ENCODE assay signal across 1 cellular context in genomic region chr20:45359406-45360148, GRCh38.
TF ChIP-seq lines count a peak whose summit lies in the region.

No MANE protein-coding gene starts in this region.

TF ChIP-seq in HepG2, 621 proteins besides CTCF, POLR2A, EP300 and RAD21 (continued from another document and continues in another):
- TF ChIP-seq ZFY (CRISPR knock-in tag; IDR thresholded peaks at IDR 0.05) (0 out of 2 replicates have a peak, but pooled peaks have one; percentile 33), MLXIP (CRISPR knock-in tag; IDR thresholded peaks at IDR 0.05; ENCODE audit: borderline replicate concordance) (no peak), ZNF772 (CRISPR knock-in tag; IDR thresholded peaks at IDR 0.05) (no peak), SSRP1 (CRISPR knock-in tag; IDR thresholded peaks at IDR 0.05) (no peak), TSC22D2 (CRISPR knock-in tag; IDR thresholded peaks at IDR 0.05; ENCODE audit: borderline replicate concordance) (0 out of 2 replicates have a peak, but pooled peaks have one; percentile 26), SAP130 (CRISPR knock-in tag; IDR thresholded peaks at IDR 0.05; ENCODE audit: low read depth) (peak; percentile 63; the same call in 1 of the 2 replicates), CEBPZ (IDR thresholded peaks at IDR 0.05; ENCODE audit: low read length) (no peak), ZNF749 (CRISPR knock-in tag; IDR thresholded peaks at IDR 0.05; ENCODE audit: borderline replicate concordance) (no peak), KMT2A (CRISPR knock-in tag; IDR thresholded peaks at IDR 0.05) (0 out of 2 replicates have a peak, but pooled peaks have one; percentile 23), KAT8 (CRISPR knock-in tag; IDR thresholded peaks at IDR 0.05) (no peak; the same call in 1 of the 2 replicates), ZBTB2 (CRISPR knock-in tag; IDR thresholded peaks at IDR 0.05; ENCODE audit: low read depth) (no peak), BCL6 (CRISPR knock-in tag; IDR thresholded peaks at IDR 0.05) (0 out of 2 replicates have a peak, but pooled peaks have one; percentile 10), ELF3 (CRISPR knock-in tag; IDR thresholded peaks at IDR 0.05) (peak; percentile 41; the same call in 1 of the 2 replicates), ZNF33B (CRISPR knock-in tag; IDR thresholded peaks at IDR 0.05) (no peak; the same call in 1 of the 2 replicates), ZNF143 (CRISPR knock-in tag; IDR thresholded peaks at IDR 0.05) (no peak), NONO (IDR thresholded peaks at IDR 0.05) (no peak), NONO (CRISPR knock-in tag; conservative IDR thresholded peaks at IDR 0.05) (peak; percentile 56; the same call in 1 of the 2 replicates), BCL3 (CRISPR knock-in tag; IDR thresholded peaks at IDR 0.05) (peak; percentile 96), SRY (CRISPR knock-in tag; IDR thresholded peaks at IDR 0.05) (no peak), PRDM4 (CRISPR knock-in tag; IDR thresholded peaks at IDR 0.05; ENCODE audit: borderline replicate concordance) (no peak), TERF1 (CRISPR knock-in tag; IDR thresholded peaks at IDR 0.05) (no peak), CC2D1A (CRISPR knock-in tag; IDR thresholded peaks at IDR 0.05) (no peak), RNF219 (CRISPR knock-in tag; IDR thresholded peaks at IDR 0.05) (no peak), ZNF512 (CRISPR knock-in tag; IDR thresholded peaks at IDR 0.05) (no peak), DPF2 (CRISPR knock-in tag; IDR thresholded peaks at IDR 0.05; ENCODE audit: borderline replicate concordance, low read depth) (no peak), SAFB2 (CRISPR knock-in tag; IDR thresholded peaks at IDR 0.05; ENCODE audit: borderline replicate concordance, low read depth) (no peak), HNF1A (IDR thresholded peaks at IDR 0.05; ENCODE audit: low read depth) (no peak), HNF1A (CRISPR knock-in tag; IDR thresholded peaks at IDR 0.05; ENCODE audit: borderline replicate concordance) (no peak), CSRNP2 (CRISPR knock-in tag; conservative IDR thresholded peaks at IDR 0.05; ENCODE audit: low read depth) (no peak), HOXA5 (CRISPR knock-in tag; IDR thresholded peaks at IDR 0.05) (peak; percentile 55), ZNF225 (CRISPR knock-in tag; IDR thresholded peaks at IDR 0.05) (no peak), ZNF235 (CRISPR knock-in tag; IDR thresholded peaks at IDR 0.05; ENCODE audit: borderline replicate concordance) (no peak), EHMT2 (IDR thresholded peaks at IDR 0.05; ENCODE audit: borderline replicate concordance, low read depth, low read length) (no peak), ZFP82 (CRISPR knock-in tag; IDR thresholded peaks at IDR 0.05; ENCODE audit: borderline replicate concordance) (peak; percentile 39; the same call in 1 of the 2 replicates)
